8 cellular contexts compared by ENCODE assay signal in the genomic region with DNA sequence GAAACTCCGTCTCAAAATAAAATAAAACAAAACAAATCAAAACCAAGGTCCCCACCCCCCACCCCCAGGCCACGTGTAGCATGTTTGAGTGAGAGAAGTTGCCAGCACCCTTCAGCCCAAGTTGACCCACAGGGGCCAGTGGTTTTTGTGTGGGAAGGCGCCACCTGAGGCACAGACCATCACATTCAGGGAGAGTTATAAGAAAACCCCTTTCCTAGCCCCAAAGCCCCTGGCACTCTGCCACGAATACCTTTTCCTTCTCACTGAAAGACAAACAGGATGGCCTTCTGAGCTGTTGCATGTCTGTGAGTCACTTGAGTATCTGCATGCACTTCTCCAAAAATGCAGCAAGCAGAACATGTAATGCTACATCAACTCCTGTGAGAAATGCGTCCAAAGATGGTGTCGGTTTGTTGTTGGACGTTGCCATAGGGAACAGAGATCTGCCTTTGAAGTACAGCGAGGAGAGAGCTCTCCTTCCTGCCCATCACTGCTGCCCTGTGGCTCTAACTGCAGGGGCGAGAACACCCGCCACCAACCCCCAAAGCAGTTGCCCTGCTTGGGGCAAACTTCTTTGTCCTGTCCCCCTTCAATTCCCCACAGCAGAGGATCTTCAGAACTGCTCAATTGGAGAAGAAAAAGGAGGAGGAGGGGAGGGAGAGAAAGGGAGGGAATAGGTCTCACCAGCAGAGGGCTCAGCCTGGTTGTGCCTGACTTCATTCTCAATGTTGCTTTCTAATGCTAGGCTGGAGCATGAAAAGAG. TPM values are rescaled to one million over a fixed set of nuclear protein-coding genes. Genes with fewer than 3 reads are reported as not detected.
DNase-seq lines count a peak whose midpoint lies in the region; ATAC-seq lines count a peak whose summit lies in the region.

No MANE protein-coding gene starts in this region.

- H3K18ac ChIP-seq in mesendoderm (ENCODE audit: low read length): no peak overlapping the region

- intact Hi-C loops in activated CD4-positive, alpha-beta memory T cell treated with anti-CD3 and anti-CD28 coated beads for 36 hours (cut with micrococcal nuclease): loop anchor here (1.0 to 10.0 kb wide), 7 partner anchors 44 to 252 kb away; a partner anchor contains a TSS

- H3K4me2 ChIP-seq in mesendoderm (ENCODE audit: low read length): no peak overlapping the region

- peaks cover 14% of the 10 kb centered on the region for H3K36me3 Mint-ChIP-seq in activated CD4-positive, alpha-beta memory T cell treated with anti-CD3 and anti-CD28 coated beads for 36 hours

- H3K4me1 Mint-ChIP-seq in activated CD4-positive, alpha-beta memory T cell treated with anti-CD3 and anti-CD28 coated beads for 36 hours (ENCODE audit: low read depth): peaks cover 35% of the 10 kb centered on the region

- peaks cover 3% of the 10 kb centered on the region for H3K4me1 ChIP-seq in mesendoderm (ENCODE audit: control insufficient read depth, low read depth, low read length)

- no peaks in the 10 kb centered on the region for H3K9me3 Mint-ChIP-seq in activated CD4-positive, alpha-beta memory T cell treated with anti-CD3 and anti-CD28 coated beads for 36 hours

- H3K27me3 ChIP-seq in mesendoderm (ENCODE audit: insufficient read depth, low read length, poor library complexity): no peaks in the 10 kb centered on the region

- DNase-seq in activated gamma-delta T cell treated with Interleukin-2 at 50 U/mL for 16 hours (peak; percentile 46), activated gamma-delta T cell (lab: John Stamatoyannopoulos, UW) (no peak), NCI-H82 (lab: John Stamatoyannopoulos, UW) (peak; percentile 81), mesendoderm (peak; percentile 91)
- peak; percentile 74 for DNase-seq in activated CD4-positive, alpha-beta memory T cell treated with anti-CD3 and anti-CD28 coated beads for 36 hours
- DNase-seq in effector CD8-positive, alpha-beta T cell (lab: John Stamatoyannopoulos, UW): peak; percentile 52
- peak; percentile 64 to 89 (median 77) for DNase-seq in stimulated activated naive CD4-positive, alpha-beta T cell (lab: John Stamatoyannopoulos, UW)

- peak; percentile 43 for ATAC-seq in HG03159 (IDR thresholded peaks at IDR 0.05; ENCODE audit: unreplicated experiment)

- no peak overlapping the region for H3K23ac ChIP-seq in mesendoderm (ENCODE audit: low read length)

- no peak overlapping the region for H3K4ac ChIP-seq in mesendoderm (ENCODE audit: low read depth, low read length)

- no peaks in the 10 kb centered on the region for H3K79me1 ChIP-seq in mesendoderm (ENCODE audit: low read length)

- POLR2A ChIA-PET in activated CD4-positive, alpha-beta memory T cell treated with anti-CD3 and anti-CD28 coated beads for 36 hours (lab: Charles Lee): interaction anchor here (1.2 to 2.1 kb wide), 2 partner anchors 10 to 45 kb away, joined by 8 to 9 read pairs; no protein-coding TSS in a partner anchor

- H3K36me3 ChIP-seq in mesendoderm (ENCODE audit: control insufficient read depth, insufficient read depth, low read length): no peaks in the 10 kb centered on the region

- H3K56ac ChIP-seq in mesendoderm (ENCODE audit: low read length): no peak overlapping the region

- no peak overlapping the region for H3K9ac ChIP-seq in mesendoderm (ENCODE audit: low read length)

- H3K27ac ChIP-seq in mesendoderm (ENCODE audit: low read depth, low read length): no peak overlapping the region

- H2BK5ac ChIP-seq in mesendoderm (ENCODE audit: low read length): no peak overlapping the region

- peak overlapping the region; percentile 86 for H3K27ac Mint-ChIP-seq in activated CD4-positive, alpha-beta memory T cell treated with anti-CD3 and anti-CD28 coated beads for 36 hours

- no peaks in the 10 kb centered on the region for H3K27me3 Mint-ChIP-seq in activated CD4-positive, alpha-beta memory T cell treated with anti-CD3 and anti-CD28 coated beads for 36 hours

- peak overlapping the region; percentile 9 for H3K4me3 Mint-ChIP-seq in activated CD4-positive, alpha-beta memory T cell treated with anti-CD3 and anti-CD28 coated beads for 36 hours

- no peak overlapping the region for H4K5ac ChIP-seq in mesendoderm (ENCODE audit: low read length)

- H4K8ac ChIP-seq in mesendoderm (ENCODE audit: low read depth, low read length): no peak overlapping the region

- no peak overlapping the region for H2BK15ac ChIP-seq in mesendoderm (replicated peaks; ENCODE audit: low read depth)

- no CpG with 5 or more reads among the region's 10 CpGs for WGBS in mesendoderm (ENCODE audit: extremely low coverage, insufficient coverage, low lambda C conversion rate)

- no peak overlapping the region for H3K4me3 ChIP-seq in mesendoderm (ENCODE audit: low read length)

- H3K79me2 ChIP-seq in mesendoderm (ENCODE audit: control insufficient read depth, insufficient read depth, low read length): no peaks in the 10 kb centered on the region

- H2AK5ac ChIP-seq in mesendoderm (ENCODE audit: low read length): no peak overlapping the region

- no peak overlapping the region for H2BK120ac ChIP-seq in mesendoderm (ENCODE audit: low read depth, low read length)

- CTCF ChIA-PET in activated CD4-positive, alpha-beta memory T cell treated with anti-CD3 and anti-CD28 coated beads for 36 hours (lab: Charles Lee): interaction anchor here (0.6 to 1.9 kb wide), 20 partner anchors 8 to 860 kb away, joined by 3 to 8 read pairs (median 3); no protein-coding TSS in a partner anchor

RNA-seq across cellular contexts. Expression of a gene that starts 2.7 kb away (rescaled TPM):
- total RNA-seq in activated CD4-positive, alpha-beta memory T cell treated with anti-CD3 and anti-CD28 coated beads for 36 hours: 10 to 100 TPM; 68.8 to 73.6 TPM
- 5.2 TPM for polyA plus RNA-seq in mesendoderm (2013, experiment 1 of 2)
- polyA plus RNA-seq in mesendoderm (2013, experiment 2 of 2): 5.6 TPM
